Comparison of ENCODE assay signal across 28 cellular contexts in genomic region chr2:234930397-234930796, GRCh38.
"Had no signal": no experiment of that assay in that cellular context is flagged by ENCODE, and none has a peak within 500 bp of the region (broad histone marks: within the 10 kb centered on the region; RNA-seq: fewer than 3 reads in every experiment).

No MANE protein-coding gene starts in this region.

- H3K36me3 Mint-ChIP-seq: activated CD8-positive, alpha-beta memory T cell treated with anti-CD3 and anti-CD28 coated beads, Interleukin-2, amount 10 ng/mL, durations not matched to agents 7 days and 5 days; activated naive CD4-positive, alpha-beta T cell treated with anti-CD3 and anti-CD28 coated beads, Interleukin-2, amount 10 ng/mL, durations not matched to agents 7 days and 5 days; activated naive CD8-positive, alpha-beta T cell treated with anti-CD3 and anti-CD28 coated beads, Interleukin-2, amount 10 ng/mL, durations not matched to agents 7 days and 5 days; brain; natural killer cell; neural progenitor cell; stimulated activated naive B cell treated with anti-CD40 and anti-IgM and Interleukin-4, amounts not matched to agents 10 μg/mL and 1 μg/mL and 100 μg/mL, for 72 hours had no signal

- H3K4me3 ChIP-seq: ascending aorta, coronary artery, dorsolateral prefrontal cortex, heart right ventricle, left lung, lower lobe of right lung, neural progenitor cell, psoas muscle, right atrium auricular region, testis, transverse colon had no signal

- H3K27ac Mint-ChIP-seq: activated CD4-positive, alpha-beta memory T cell treated with anti-CD3 and anti-CD28 coated beads, Interleukin-2, amount 10 ng/mL, durations not matched to agents 7 days and 5 days; activated CD8-positive, alpha-beta memory T cell treated with anti-CD3 and anti-CD28 coated beads, Interleukin-2, amount 10 ng/mL, durations not matched to agents 7 days and 5 days; activated naive CD4-positive, alpha-beta T cell treated with anti-CD3 and anti-CD28 coated beads, Interleukin-2, amount 10 ng/mL, durations not matched to agents 7 days and 5 days; activated naive CD8-positive, alpha-beta T cell treated with anti-CD3 and anti-CD28 coated beads, Interleukin-2, amount 10 ng/mL, durations not matched to agents 7 days and 5 days; brain; effector memory CD8-positive, alpha-beta T cell; natural killer cell; neural progenitor cell; stimulated activated naive B cell treated with anti-CD40 and anti-IgM and Interleukin-4, amounts not matched to agents 10 μg/mL and 1 μg/mL and 100 μg/mL, for 72 hours had no signal

- DNase-seq: activated CD4-positive, alpha-beta memory T cell treated with anti-CD3 and anti-CD28 coated beads, Interleukin-2, amount 10 ng/mL, durations not matched to agents 7 days and 5 days; activated CD4-positive, alpha-beta T cell treated with anti-CD3 and anti-CD28 coated beads for 48 hours; activated CD8-positive, alpha-beta memory T cell treated with anti-CD3 and anti-CD28 coated beads, Interleukin-2, amount 10 ng/mL, durations not matched to agents 7 days and 5 days; activated effector memory CD4-positive, alpha-beta T cell treated with Interleukin-2 at 50 U/mL for 16 hours; activated naive CD4-positive, alpha-beta T cell treated with anti-CD3 and anti-CD28 coated beads, Interleukin-2, amount 10 ng/mL, durations not matched to agents 7 days and 5 days; activated naive CD8-positive, alpha-beta T cell treated with anti-CD3 and anti-CD28 coated beads, Interleukin-2, amount 10 ng/mL, durations not matched to agents 7 days and 5 days; dorsolateral prefrontal cortex; effector memory CD8-positive, alpha-beta T cell; foreskin fibroblast; heart right ventricle; left lung; lower lobe of right lung; mesendoderm; natural killer cell; occipital lobe; psoas muscle; stimulated activated CD4-positive, alpha-beta T cell treated with anti-CD3 and anti-CD28 coated beads, Interleukin-15, amount 100 ng/mL, for 24 hours; stimulated activated CD4-positive, alpha-beta T cell treated with anti-CD3 and anti-CD28 coated beads, Interleukin-2, amount 100 ng/mL, for 24 hours; stimulated activated naive B cell treated with anti-CD40 and anti-IgM and Interleukin-4, amounts not matched to agents 10 μg/mL and 1 μg/mL and 100 μg/mL, for 72 hours; T-helper 9 cell; testis; transverse colon had no signal

- H3K4me1 Mint-ChIP-seq: activated CD4-positive, alpha-beta memory T cell treated with anti-CD3 and anti-CD28 coated beads, Interleukin-2, amount 10 ng/mL, durations not matched to agents 7 days and 5 days; activated CD8-positive, alpha-beta memory T cell treated with anti-CD3 and anti-CD28 coated beads, Interleukin-2, amount 10 ng/mL, durations not matched to agents 7 days and 5 days; activated naive CD4-positive, alpha-beta T cell treated with anti-CD3 and anti-CD28 coated beads, Interleukin-2, amount 10 ng/mL, durations not matched to agents 7 days and 5 days; activated naive CD8-positive, alpha-beta T cell treated with anti-CD3 and anti-CD28 coated beads, Interleukin-2, amount 10 ng/mL, durations not matched to agents 7 days and 5 days; natural killer cell had no signal

- H3K27me3 ChIP-seq: ascending aorta, dorsolateral prefrontal cortex, heart right ventricle, left lung, neural progenitor cell, right atrium auricular region, testis, transverse colon had no signal

- FAIRE-seq: TTC549 had no signal

- ATAC-seq: activated CD8-positive, alpha-beta memory T cell treated with anti-CD3 and anti-CD28 coated beads, Interleukin-2, amount 10 ng/mL, durations not matched to agents 7 days and 5 days; effector memory CD8-positive, alpha-beta T cell; heart right ventricle; left lung; lower lobe of right lung; natural killer cell; psoas muscle had no signal

- H3K4me3 Mint-ChIP-seq: activated CD4-positive, alpha-beta memory T cell treated with anti-CD3 and anti-CD28 coated beads, Interleukin-2, amount 10 ng/mL, durations not matched to agents 7 days and 5 days; activated CD8-positive, alpha-beta memory T cell treated with anti-CD3 and anti-CD28 coated beads, Interleukin-2, amount 10 ng/mL, durations not matched to agents 7 days and 5 days; activated naive CD4-positive, alpha-beta T cell treated with anti-CD3 and anti-CD28 coated beads, Interleukin-2, amount 10 ng/mL, durations not matched to agents 7 days and 5 days; activated naive CD8-positive, alpha-beta T cell treated with anti-CD3 and anti-CD28 coated beads, Interleukin-2, amount 10 ng/mL, durations not matched to agents 7 days and 5 days; brain; effector memory CD8-positive, alpha-beta T cell; natural killer cell; neural progenitor cell; stimulated activated naive B cell treated with anti-CD40 and anti-IgM and Interleukin-4, amounts not matched to agents 10 μg/mL and 1 μg/mL and 100 μg/mL, for 72 hours had no signal

- H3K27me3 Mint-ChIP-seq: activated CD8-positive, alpha-beta memory T cell treated with anti-CD3 and anti-CD28 coated beads, Interleukin-2, amount 10 ng/mL, durations not matched to agents 7 days and 5 days; activated naive CD8-positive, alpha-beta T cell treated with anti-CD3 and anti-CD28 coated beads, Interleukin-2, amount 10 ng/mL, durations not matched to agents 7 days and 5 days had no signal

- H3K9me3 Mint-ChIP-seq: activated CD4-positive, alpha-beta memory T cell treated with anti-CD3 and anti-CD28 coated beads, Interleukin-2, amount 10 ng/mL, durations not matched to agents 7 days and 5 days; activated naive CD4-positive, alpha-beta T cell treated with anti-CD3 and anti-CD28 coated beads, Interleukin-2, amount 10 ng/mL, durations not matched to agents 7 days and 5 days; activated naive CD8-positive, alpha-beta T cell treated with anti-CD3 and anti-CD28 coated beads, Interleukin-2, amount 10 ng/mL, durations not matched to agents 7 days and 5 days; effector memory CD8-positive, alpha-beta T cell; natural killer cell; stimulated activated naive B cell treated with anti-CD40 and anti-IgM and Interleukin-4, amounts not matched to agents 10 μg/mL and 1 μg/mL and 100 μg/mL, for 72 hours had no signal

- H3K36me3 ChIP-seq: ascending aorta, heart right ventricle, left lung, lower lobe of right lung, neural progenitor cell, right atrium auricular region, transverse colon had no signal
